ENCODE assay signal across 20 cellular contexts in the genomic region with DNA sequence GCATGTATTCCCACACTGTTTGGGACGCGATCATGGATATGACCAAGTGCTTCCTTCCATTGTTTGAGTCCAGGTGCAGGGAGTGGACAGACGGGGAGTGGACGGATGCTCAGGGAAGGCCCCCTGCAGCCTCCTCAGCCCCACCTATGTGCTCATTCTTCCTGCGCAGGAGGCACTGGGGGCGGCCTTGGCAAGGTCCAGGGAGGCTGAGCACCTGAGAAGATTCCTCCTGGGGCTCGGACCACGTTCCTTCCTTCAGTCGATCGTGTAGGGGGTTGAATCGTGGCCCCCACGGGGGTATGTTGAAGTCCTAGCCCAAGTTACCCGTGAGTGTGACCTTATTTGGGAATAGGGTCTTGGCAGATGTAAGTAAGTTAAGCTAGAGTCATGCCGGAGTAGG.
"Had no signal": no experiment of that assay in that cellular context is flagged by ENCODE, and none has a peak within 500 bp of the region (broad histone marks: within the 10 kb centered on the region; RNA-seq: fewer than 3 reads in every experiment).

No MANE protein-coding gene starts in this region.

- H3K27me3 ChIP-seq: dorsolateral prefrontal cortex, gastrocnemius medialis, neural progenitor cell had no signal

- H3K4me2 ChIP-seq: neural progenitor cell had no signal

- H3K36me3 Mint-ChIP-seq: naive thymus-derived CD8-positive, alpha-beta T cell; neural progenitor cell; stimulated activated naive B cell treated with anti-CD40 and anti-IgM and Interleukin-4, amounts not matched to agents 10 μg/mL and 1 μg/mL and 100 μg/mL, for 72 hours had no signal

- H3K9me3 Mint-ChIP-seq: naive thymus-derived CD8-positive, alpha-beta T cell; neural progenitor cell; stimulated activated naive B cell treated with anti-CD40 and anti-IgM and Interleukin-4, amounts not matched to agents 10 μg/mL and 1 μg/mL and 100 μg/mL, for 72 hours; stimulated activated naive CD8-positive, alpha-beta T cell treated with anti-CD3 and anti-CD28 coated beads, Interleukin-15, amount 100 ng/mL, for 72 hours had no signal

- H3K36me3 ChIP-seq: gastrocnemius medialis, heart right ventricle, neural progenitor cell, thoracic aorta had no signal

- ATAC-seq: esophagus mucosa; gastrocnemius medialis; heart right ventricle; mucosa of descending colon; naive thymus-derived CD8-positive, alpha-beta T cell; sciatic nerve; stimulated activated naive B cell treated with anti-CD40 and anti-IgM and Interleukin-4, amounts not matched to agents 10 μg/mL and 1 μg/mL and 100 μg/mL, for 72 hours; stimulated activated naive CD8-positive, alpha-beta T cell treated with anti-CD3 and anti-CD28 coated beads, Interleukin-15, amount 100 ng/mL, for 72 hours had no signal

- H3K27ac Mint-ChIP-seq: neural progenitor cell; stimulated activated naive B cell treated with anti-CD40 and anti-IgM and Interleukin-4, amounts not matched to agents 10 μg/mL and 1 μg/mL and 100 μg/mL, for 72 hours had no signal

- H3K4me1 ChIP-seq: gastrocnemius medialis, heart right ventricle had no signal

- H2AFZ ChIP-seq: neural progenitor cell had no signal

- H3K27me3 Mint-ChIP-seq: naive thymus-derived CD8-positive, alpha-beta T cell; stimulated activated naive B cell treated with anti-CD40 and anti-IgM and Interleukin-4, amounts not matched to agents 10 μg/mL and 1 μg/mL and 100 μg/mL, for 72 hours; stimulated activated naive CD8-positive, alpha-beta T cell treated with anti-CD3 and anti-CD28 coated beads, Interleukin-15, amount 100 ng/mL, for 72 hours had no signal

- DNase-seq: cerebellar nuclear complex; dorsolateral prefrontal cortex; effector memory CD4-positive, alpha-beta T cell; gastrocnemius medialis; heart right ventricle; hypothalamus; kidney glomerular epithelial cell; mucosa of descending colon; naive thymus-derived CD8-positive, alpha-beta T cell; occipital lobe; stimulated activated CD4-positive, alpha-beta T cell treated with anti-CD3 and anti-CD28 coated beads, Interleukin-2, amount 100 ng/mL, for 24 hours; stimulated activated CD4-positive, alpha-beta T cell treated with anti-CD3 and anti-CD28 coated beads, Interleukin-4, amount 100 ng/mL, for 4 hours; stimulated activated naive B cell treated with anti-CD40 and anti-IgM and Interleukin-4, amounts not matched to agents 10 μg/mL and 1 μg/mL and 100 μg/mL, for 72 hours; stimulated activated naive CD8-positive, alpha-beta T cell treated with anti-CD3 and anti-CD28 coated beads, Interleukin-15, amount 100 ng/mL, for 72 hours; substantia nigra; trophoblast cell had no signal

- H3K4me3 ChIP-seq: dorsolateral prefrontal cortex, gastrocnemius medialis, heart right ventricle, mucosa of descending colon, neural progenitor cell, thoracic aorta had no signal

- H3K27ac ChIP-seq: dorsolateral prefrontal cortex, gastrocnemius medialis, heart right ventricle, neural progenitor cell, thoracic aorta had no signal

- H3K4me3 Mint-ChIP-seq: naive thymus-derived CD8-positive, alpha-beta T cell; neural progenitor cell; stimulated activated naive B cell treated with anti-CD40 and anti-IgM and Interleukin-4, amounts not matched to agents 10 μg/mL and 1 μg/mL and 100 μg/mL, for 72 hours; stimulated activated naive CD8-positive, alpha-beta T cell treated with anti-CD3 and anti-CD28 coated beads, Interleukin-15, amount 100 ng/mL, for 72 hours had no signal

- H3K9ac ChIP-seq: neural progenitor cell had no signal

- H3K9me3 ChIP-seq: gastrocnemius medialis, mucosa of descending colon, thoracic aorta had no signal
